ENCODE assay signal across 9 cellular contexts in genomic region chr7:44101966-44102845, GRCh38.
DNase-seq lines count a peak whose midpoint lies in the region; ATAC-seq and TF ChIP-seq lines count a peak whose summit lies in the region.
"Had no signal": no experiment of that assay in that cellular context is flagged by ENCODE, and none has a peak within 500 bp of the region (broad histone marks: within the 10 kb centered on the region; RNA-seq: fewer than 3 reads in every experiment).

No MANE protein-coding gene starts in this region.

- DNase-seq in HFF-Myc (ENCODE audit: extremely low read depth, low read depth), result peak; percentile 47
- DNase-seq in astrocyte of the spinal cord (ENCODE audit: low read depth, low spot score), result peak; percentile 67
- peak; percentile 62 for DNase-seq in iris pigment epithelial cell (ENCODE audit: low read depth)
- peak in 13 of 49 donors; percentile 14 to 78 (median 39) for DNase-seq in substantia nigra (lab: John Stamatoyannopoulos, UW)
- DNase-seq in SHP77 (lab: John Stamatoyannopoulos, UW), result no peak
- no peak for DNase-seq in superior temporal gyrus (ENCODE audit: extremely low spot score)
- no peak for DNase-seq in NCI-H226

- no peak for TF ChIP-seq CTCF in HFF-Myc (IDR thresholded peaks at IDR 0.05; ENCODE audit: low read depth, low read length, missing control alignments)
- no peak for TF ChIP-seq CTCF in astrocyte of the spinal cord (IDR thresholded peaks at IDR 0.05; ENCODE audit: low read depth, low read length)

- ATAC-seq in HG03139 (IDR thresholded peaks at IDR 0.05; ENCODE audit: unreplicated experiment), result no peak
- ATAC-seq: GM12878 had no signal

- H3K27ac ChIP-seq in substantia nigra (ENCODE audit: low read depth, low read length, poor library complexity, severe bottlenecking), result peak overlapping the region; percentile 53

- H3K4me3 ChIP-seq in HFF-Myc (replicated peaks; ENCODE audit: low read depth, low read length) (no peak overlapping the region), astrocyte of the spinal cord (ENCODE audit: low read depth, low read length) (no peak overlapping the region)
- H3K4me3 ChIP-seq: GM12878 had no signal

- in situ Hi-C loops in astrocyte of the spinal cord (cut with HindIII; ENCODE audit: low sequenced_read_pairs), result no loop called here

Comparison
In these comparisons a context has a peak if more than half of its experiments do, and no peak if none do; other contexts are left out.
1. DNase-seq: peak in HFF-Myc (single experiment), astrocyte of the spinal cord (single experiment) and iris pigment epithelial cell (single experiment); none in SHP77 (0 of 2), superior temporal gyrus (single experiment) and NCI-H226 (single experiment).